8 cellular contexts compared by ENCODE assay signal in genomic region chr15:85840079-85840801, GRCh38. TPM values are rescaled to one million over a fixed set of nuclear protein-coding genes. Genes with fewer than 3 reads are reported as not detected.
A peak's percentile ranks its signal among the peaks of the same experiment; 100 is the strongest.
DNase-seq lines count a peak whose midpoint lies in the region; ATAC-seq and TF ChIP-seq lines count a peak whose summit lies in the region.

No MANE protein-coding gene starts in this region.

- peak; percentile 87 for TF ChIP-seq CTCF in colonic mucosa (IDR thresholded peaks at IDR 0.05)

- DNase-seq in AML-193 (lab: John Stamatoyannopoulos, UW) (peak; percentile 43 to 68), NCI-H446 (lab: John Stamatoyannopoulos, UW) (peak; percentile 2 to 80), colonic mucosa (peak; percentile 97), left kidney (ENCODE audit: low read depth, low spot score) (peak; percentile 95)
- DNase-seq in activated CD4-positive, alpha-beta T cell treated with anti-CD3 and anti-CD28 coated beads for 4 hours, result peak; percentile 68 to 78
- peak; percentile 62 for DNase-seq in stimulated activated CD4-positive, alpha-beta T cell treated with anti-CD3 and anti-CD28 coated beads, Interleukin-2, amount 100 ng/mL, for 4 hours (ENCODE audit: low read depth)

- H3K27me3 ChIP-seq in colonic mucosa, result no peaks in the 10 kb centered on the region

- H3K9me3 ChIP-seq in colonic mucosa, result no peaks in the 10 kb centered on the region

- no peaks in the 10 kb centered on the region for H3K36me3 ChIP-seq in colonic mucosa

- H3K9ac ChIP-seq in colonic mucosa (ENCODE audit: low read depth in 2 of 2, low read length in 2 of 2), result peak overlapping the region; percentile 15 to 22

- peak overlapping the region; percentile 38 for H3K27ac ChIP-seq in colonic mucosa

- ATAC-seq in GM19023 (IDR thresholded peaks at IDR 0.05; ENCODE audit: unreplicated experiment) (peak; percentile 97), HG03196 (IDR thresholded peaks at IDR 0.05; ENCODE audit: unreplicated experiment) (peak; percentile 96)

- peaks cover 9% of the 10 kb centered on the region for H3K4me1 ChIP-seq in colonic mucosa

- H3K4me3 ChIP-seq in colonic mucosa, result peak overlapping the region; percentile 6

- intact Hi-C loops in colonic mucosa (cut with DNase I), result loop anchor here (5.0 kb wide), 1 partner anchor 38 kb away; no protein-coding TSS in a partner anchor

RNA-seq across cellular contexts. Expression of gene KLHL25, which starts 45.5 kb away (rescaled TPM):
- 10 to 100 TPM in 1 of 2 donors, 1 to 10 TPM in 1; 6.6 to 12.7 TPM for total RNA-seq in colonic mucosa

Comparison
In these comparisons a context has a peak if more than half of its experiments do, and no peak if none do; other contexts are left out.
1. Peak in every context shown above with its lines: DNase-seq, ATAC-seq, H3K4me3 ChIP-seq and H3K27ac ChIP-seq.
2. DNase-seq: peak in every context shown above with its lines; median percentile 97 in colonic mucosa; 95 in left kidney; 73 in activated CD4-positive, alpha-beta T cell treated with anti-CD3 and anti-CD28 coated beads for 4 hours; 62 in stimulated activated CD4-positive, alpha-beta T cell treated with anti-CD3 and anti-CD28 coated beads, Interleukin-2, amount 100 ng/mL, for 4 hours; 56 in AML-193; 41 in NCI-H446.